20 cellular contexts compared by ENCODE assay signal in genomic region chr16:75103994-75104393, GRCh38. TPM values are rescaled to one million over a fixed set of nuclear protein-coding genes. Genes with fewer than 3 reads are reported as not detected.
"Had no signal": no experiment of that assay in that cellular context is flagged by ENCODE, and none has a peak within 500 bp of the region (broad histone marks: within the 10 kb centered on the region; RNA-seq: fewer than 3 reads in every experiment).

No MANE protein-coding gene starts in this region.

- H3K36me3 ChIP-seq: brain microvascular endothelial cell, colonic mucosa had no signal

- H3K9me3 ChIP-seq: colonic mucosa had no signal

- DNase-seq: activated CD4-positive, alpha-beta memory T cell treated with anti-CD3 and anti-CD28 coated beads, Interleukin-2, amount 10 ng/mL, durations not matched to agents 7 days and 5 days; activated CD4-positive, alpha-beta T cell treated with anti-CD3 and anti-CD28 coated beads for 36 hours; activated CD8-positive, alpha-beta memory T cell treated with anti-CD3 and anti-CD28 coated beads, Interleukin-2, amount 10 ng/mL, durations not matched to agents 7 days and 5 days; activated naive CD4-positive, alpha-beta T cell treated with anti-CD3 and anti-CD28 coated beads for 36 hours; activated naive CD8-positive, alpha-beta T cell treated with anti-CD3 and anti-CD28 coated beads, Interleukin-2, amount 50 U/mL, for 24 hours; brain microvascular endothelial cell; colonic mucosa; erythroblast; kidney glomerular epithelial cell; left ventricle myocardium superior; right cardiac atrium; small intestine; stimulated activated CD4-positive, alpha-beta T cell treated with anti-CD3 and anti-CD28 coated beads, Interleukin-15, amount 100 ng/mL, for 24 hours; stimulated activated CD4-positive, alpha-beta T cell treated with anti-CD3 and anti-CD28 coated beads, Interleukin-2, amount 100 ng/mL, for 48 hours; stimulated activated naive CD8-positive, alpha-beta T cell treated with anti-CD3 and anti-CD28 coated beads, Interleukin-15, amount 100 ng/mL, for 72 hours had no signal

- H3K4me3 Mint-ChIP-seq: activated CD4-positive, alpha-beta memory T cell treated with anti-CD3 and anti-CD28 coated beads, Interleukin-2, amount 10 ng/mL, durations not matched to agents 7 days and 5 days; activated CD4-positive, alpha-beta T cell treated with anti-CD3 and anti-CD28 coated beads for 36 hours; activated CD8-positive, alpha-beta memory T cell treated with anti-CD3 and anti-CD28 coated beads, Interleukin-2, amount 10 ng/mL, durations not matched to agents 7 days and 5 days; activated naive CD4-positive, alpha-beta T cell treated with anti-CD3 and anti-CD28 coated beads for 36 hours; activated naive CD8-positive, alpha-beta T cell treated with anti-CD3 and anti-CD28 coated beads, Interleukin-2, amount 50 U/mL, for 24 hours; central memory CD8-positive, alpha-beta T cell; neural crest cell; stimulated activated naive CD8-positive, alpha-beta T cell treated with anti-CD3 and anti-CD28 coated beads, Interleukin-15, amount 100 ng/mL, for 72 hours; type B pancreatic cell; WTC11 had no signal

- H3K27me3 Mint-ChIP-seq: activated CD4-positive, alpha-beta memory T cell treated with anti-CD3 and anti-CD28 coated beads, Interleukin-2, amount 10 ng/mL, durations not matched to agents 7 days and 5 days; activated CD4-positive, alpha-beta T cell treated with anti-CD3 and anti-CD28 coated beads for 36 hours; activated CD8-positive, alpha-beta memory T cell treated with anti-CD3 and anti-CD28 coated beads, Interleukin-2, amount 10 ng/mL, durations not matched to agents 7 days and 5 days; activated naive CD8-positive, alpha-beta T cell treated with anti-CD3 and anti-CD28 coated beads, Interleukin-2, amount 50 U/mL, for 24 hours; central memory CD8-positive, alpha-beta T cell; progenitor cell of endocrine pancreas; stimulated activated naive CD8-positive, alpha-beta T cell treated with anti-CD3 and anti-CD28 coated beads, Interleukin-15, amount 100 ng/mL, for 72 hours; type B pancreatic cell had no signal

- H3K27me3 ChIP-seq: brain microvascular endothelial cell, colonic mucosa had no signal

- H3K9me3 Mint-ChIP-seq: activated CD4-positive, alpha-beta memory T cell treated with anti-CD3 and anti-CD28 coated beads, Interleukin-2, amount 10 ng/mL, durations not matched to agents 7 days and 5 days; activated naive CD4-positive, alpha-beta T cell treated with anti-CD3 and anti-CD28 coated beads for 36 hours; neural crest cell; type B pancreatic cell had no signal

- H3K27ac Mint-ChIP-seq: activated CD4-positive, alpha-beta memory T cell treated with anti-CD3 and anti-CD28 coated beads, Interleukin-2, amount 10 ng/mL, durations not matched to agents 7 days and 5 days; activated CD4-positive, alpha-beta T cell treated with anti-CD3 and anti-CD28 coated beads for 36 hours; activated CD8-positive, alpha-beta memory T cell treated with anti-CD3 and anti-CD28 coated beads, Interleukin-2, amount 10 ng/mL, durations not matched to agents 7 days and 5 days; activated naive CD4-positive, alpha-beta T cell treated with anti-CD3 and anti-CD28 coated beads for 36 hours; activated naive CD8-positive, alpha-beta T cell treated with anti-CD3 and anti-CD28 coated beads, Interleukin-2, amount 50 U/mL, for 24 hours; progenitor cell of endocrine pancreas; stimulated activated naive CD8-positive, alpha-beta T cell treated with anti-CD3 and anti-CD28 coated beads, Interleukin-15, amount 100 ng/mL, for 72 hours; type B pancreatic cell; WTC11 had no signal

- H3K27ac ChIP-seq: brain microvascular endothelial cell, colonic mucosa had no signal

- H3K4me3 ChIP-seq: colonic mucosa had no signal

RNA-seq across cellular contexts. Expression of gene LDHD, which starts 12.6 kb away (rescaled TPM):
- total RNA-seq: activated CD8-positive, alpha-beta memory T cell treated with anti-CD3 and anti-CD28 coated beads, Interleukin-2, amount 10 ng/mL, durations not matched to agents 7 days and 5 days had no signal
